16 cellular contexts compared by ENCODE assay signal in the genomic region with DNA sequence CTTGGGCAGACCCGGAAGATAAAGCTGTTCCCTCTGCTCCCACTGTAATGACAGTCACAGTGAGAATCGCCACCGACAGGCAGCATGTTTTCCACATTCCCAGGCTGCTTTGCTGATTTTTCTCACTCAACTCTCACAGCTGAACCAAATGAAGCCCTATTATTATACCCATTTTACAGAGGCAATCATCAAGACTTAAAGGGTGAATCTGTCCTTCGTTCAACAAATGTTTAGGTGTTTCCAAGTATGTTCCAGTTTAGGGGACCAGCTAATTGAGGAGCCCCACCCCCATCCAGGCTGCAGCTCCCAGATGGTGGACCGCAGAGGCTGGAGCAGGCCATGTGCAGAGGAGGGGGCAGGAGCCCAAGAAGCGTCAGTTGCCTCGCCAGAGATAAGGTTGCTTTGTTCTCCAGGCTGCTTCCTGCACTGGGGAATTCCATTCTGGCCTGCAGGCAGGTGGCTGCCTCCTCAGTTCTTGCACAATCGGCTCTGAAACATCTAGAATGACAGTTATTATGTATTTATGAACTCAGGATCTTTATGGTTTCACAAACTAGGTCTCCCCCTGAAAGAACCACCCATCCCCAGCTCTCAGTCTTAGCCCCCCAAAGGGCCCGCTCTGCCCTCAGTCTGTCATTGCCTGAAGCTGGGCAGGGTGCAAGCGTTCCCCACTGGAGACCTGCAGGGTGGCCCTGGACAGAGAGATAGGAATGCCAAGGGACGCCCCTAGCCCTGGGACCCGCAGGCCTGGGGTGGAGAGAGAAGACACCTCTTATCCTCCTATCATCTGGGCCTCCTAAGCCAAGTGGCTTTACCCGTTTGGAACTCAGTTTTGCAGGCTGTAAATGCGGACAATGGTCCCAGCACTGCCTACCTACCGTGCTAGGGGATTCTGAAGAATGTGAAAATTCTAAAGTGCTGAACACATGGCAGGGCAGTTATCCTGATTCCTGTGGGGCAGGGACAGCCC. TPM values are rescaled to one million over a fixed set of nuclear protein-coding genes. Genes with fewer than 3 reads are reported as not detected.
DNase-seq lines count a peak whose midpoint lies in the region; ATAC-seq, FAIRE-seq and TF ChIP-seq lines count a peak whose summit lies in the region.
"Had no signal": no experiment of that assay in that cellular context is flagged by ENCODE, and none has a peak within 500 bp of the region (broad histone marks: within the 10 kb centered on the region; RNA-seq: fewer than 3 reads in every experiment).

No MANE protein-coding gene starts in this region.

- in situ Hi-C loops in HepG2 (cut with HindIII; ENCODE audit: extremely low pct_ligation_motif_present, low pct_unique_long_range_greater_than_20kb), result no loop called here

- H3K79me2 ChIP-seq in HepG2 (ENCODE audit: insufficient read depth, low read length), result no peaks in the 10 kb centered on the region

- CTCF ChIA-PET in HepG2 (lab: Yijun Ruan, JAX; ENCODE audit: low intra/inter-chr PET ratio, low total read pairs), result no interaction called here

- no peak for TF ChIP-seq POLR2A in HepG2 (IDR thresholded peaks at IDR 0.05; ENCODE audit: insufficient read depth in 1 of 2, low read depth in 2 of 2, low read length in 2 of 2)

- H3K4me1 ChIP-seq in HepG2 (ENCODE audit: insufficient read depth, low read length), result no peaks in the 10 kb centered on the region
- H3K4me1 ChIP-seq: colonic mucosa had no signal

- DNase-seq in COLO829 (ENCODE audit: low spot score), result peak; percentile 17
- peak; percentile 3 for DNase-seq in M059J (ENCODE audit: low read depth)
- peak; percentile 47 for DNase-seq in dermis blood vessel endothelial cell
- DNase-seq in HepG2 (ENCODE audit: low spot score), result peak; percentile 38
- no peak for DNase-seq in globus pallidus (ENCODE audit: low spot score)
- DNase-seq in SIG-M5 (lab: John Stamatoyannopoulos, UW), result no peak
- DNase-seq: activated CD8-positive, alpha-beta memory T cell treated with anti-CD3 and anti-CD28 coated beads, Interleukin-2, amount 50 U/mL, for 4 hours; colonic mucosa; DMS79; GOT3; NCI-H82; nucleus accumbens; WERI-Rb-1 had no signal

- H2AFZ ChIP-seq in HepG2 (ENCODE audit: low read length), result no peak overlapping the region

- H3K27me3 ChIP-seq in HepG2 (ENCODE audit: control insufficient read depth in 1 of 2, insufficient read depth in 2 of 2, low read length in 2 of 2), result peaks cover 0 to 3% of the 10 kb centered on the region in 2 experiments; a peak in 1 of 5 replicates
- H3K27me3 ChIP-seq: colonic mucosa had no signal

- peak; percentile 30 for FAIRE-seq in HepG2 (lab: Jason Lieb, UNC)
- FAIRE-seq: GM12891 had no signal

- TF ChIP-seq EP300 in HepG2 (IDR thresholded peaks at IDR 0.05; ENCODE audit: low read depth in 2 of 2, low read length in 2 of 2), result no peak
- TF ChIP-seq EP300 in HepG2 (CRISPR knock-in tag; IDR thresholded peaks at IDR 0.05; ENCODE audit: borderline replicate concordance), result no peak

- no peak overlapping the region for H3K9ac ChIP-seq in HepG2 (ENCODE audit: insufficient read depth, low read depth, low read length)

- 47% methylated on average over 12 of the region's 15 CpGs for WGBS in HepG2 (ENCODE audit: low lambda C conversion rate)

- H3K27ac ChIP-seq in HepG2 (ENCODE audit: extremely low read length, insufficient read depth, low read length), result no peak overlapping the region
- H3K27ac ChIP-seq: colonic mucosa, WERI-Rb-1 had no signal

- BruUV-seq in HepG2 (replicated peaks; lab: Mats Ljungman, UMichigan), result no TSS peak

- H3K4me3 ChIP-seq in HepG2 (replicated peaks in 1 of 3; ENCODE audit: insufficient read depth in 1 of 3, low read depth in 2 of 3, low read length in 3 of 3), result no peak overlapping the region
- H3K4me3 ChIP-seq: colonic mucosa had no signal

- no peak for TF ChIP-seq RAD21 in HepG2 (CRISPR knock-in tag; IDR thresholded peaks at IDR 0.05)

- POLR2A ChIA-PET in HepG2 (lab: Yijun Ruan, JAX), result no interaction called here

- no peak overlapping the region for H3K4me2 ChIP-seq in HepG2 (ENCODE audit: low read depth, low read length)

- H3K36me3 ChIP-seq in HepG2 (replicated peaks in 1 of 2; ENCODE audit: control insufficient read depth in 1 of 2, insufficient read depth in 2 of 2, low read length in 2 of 2), result no peaks in the 10 kb centered on the region
- H3K36me3 ChIP-seq: colonic mucosa, WERI-Rb-1 had no signal

- no peaks in the 10 kb centered on the region for H3K9me3 ChIP-seq in HepG2 (ENCODE audit: low read length)
- H3K9me3 ChIP-seq: colonic mucosa had no signal

- ATAC-seq in HepG2 (peak; percentile 73), GM19452 (IDR thresholded peaks at IDR 0.05; ENCODE audit: unreplicated experiment) (no peak), GM21381 (IDR thresholded peaks at IDR 0.05; ENCODE audit: unreplicated experiment) (no peak)

- H4K20me1 ChIP-seq in HepG2 (ENCODE audit: insufficient read depth, low read length), result no peaks in the 10 kb centered on the region

- intact Hi-C loops in HepG2 (cut with micrococcal nuclease; ENCODE audit: unreplicated experiment), result no loop called here

- TF ChIP-seq CTCF in HepG2 (CRISPR knock-in tag; IDR thresholded peaks at IDR 0.05), result no peak

TF ChIP-seq in HepG2, 621 proteins besides CTCF, POLR2A, EP300 and RAD21 (continues in another document):
- peak; percentile 17; the same call in 1 of the 2 replicates for TF ChIP-seq ZMYM3 (CRISPR knock-in tag; IDR thresholded peaks at IDR 0.05)
- TF ChIP-seq SMYD3 (CRISPR knock-in tag; IDR thresholded peaks at IDR 0.05), result no peak
- TF ChIP-seq, protein P1, sequence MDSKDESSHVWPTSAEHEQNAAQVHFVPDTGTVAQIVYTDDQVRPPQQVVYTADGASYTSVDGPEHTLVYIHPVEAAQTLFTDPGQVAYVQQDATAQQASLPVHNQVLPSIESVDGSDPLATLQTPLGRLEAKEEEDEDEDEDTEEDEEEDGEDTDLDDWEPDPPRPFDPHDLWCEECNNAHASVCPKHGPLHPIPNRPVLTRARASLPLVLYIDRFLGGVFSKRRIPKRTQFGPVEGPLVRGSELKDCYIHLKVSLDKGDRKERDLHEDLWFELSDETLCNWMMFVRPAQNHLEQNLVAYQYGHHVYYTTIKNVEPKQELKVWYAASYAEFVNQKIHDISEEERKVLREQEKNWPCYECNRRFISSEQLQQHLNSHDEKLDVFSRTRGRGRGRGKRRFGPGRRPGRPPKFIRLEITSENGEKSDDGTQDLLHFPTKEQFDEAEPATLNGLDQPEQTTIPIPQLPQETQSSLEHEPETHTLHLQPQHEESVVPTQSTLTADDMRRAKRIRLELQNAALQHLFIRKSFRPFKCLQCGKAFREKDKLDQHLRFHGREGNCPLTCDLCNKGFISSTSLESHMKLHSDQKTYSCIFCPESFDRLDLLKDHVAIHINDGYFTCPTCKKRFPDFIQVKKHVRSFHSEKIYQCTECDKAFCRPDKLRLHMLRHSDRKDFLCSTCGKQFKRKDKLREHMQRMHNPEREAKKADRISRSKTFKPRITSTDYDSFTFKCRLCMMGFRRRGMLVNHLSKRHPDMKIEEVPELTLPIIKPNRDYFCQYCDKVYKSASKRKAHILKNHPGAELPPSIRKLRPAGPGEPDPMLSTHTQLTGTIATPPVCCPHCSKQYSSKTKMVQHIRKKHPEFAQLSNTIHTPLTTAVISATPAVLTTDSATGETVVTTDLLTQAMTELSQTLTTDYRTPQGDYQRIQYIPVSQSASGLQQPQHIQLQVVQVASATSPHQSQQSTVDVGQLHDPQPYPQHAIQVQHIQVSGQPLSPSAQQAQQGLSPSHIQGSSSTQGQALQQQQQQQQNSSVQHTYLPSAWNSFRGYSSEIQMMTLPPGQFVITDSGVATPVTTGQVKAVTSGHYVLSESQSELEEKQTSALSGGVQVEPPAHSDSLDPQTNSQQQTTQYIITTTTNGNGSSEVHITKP (CRISPR knock-in tag; IDR thresholded peaks at IDR 0.05; ENCODE audit: low read depth), result 0 out of 2 replicates have a peak, but pooled peaks have one; percentile 35
- TF ChIP-seq ZNF629 (CRISPR knock-in tag; conservative IDR thresholded peaks at IDR 0.05), result peak; percentile 78
- TF ChIP-seq CEBPB (IDR thresholded peaks at IDR 0.05; ENCODE audit: borderline replicate concordance, low read depth, low read length), result peak; percentile 90
- TF ChIP-seq HIVEP1 (CRISPR knock-in tag; IDR thresholded peaks at IDR 0.05), result no peak
- TF ChIP-seq CEBPG (CRISPR knock-in tag; IDR thresholded peaks at IDR 0.05), result peak; percentile 78
- 0 out of 2 replicates have a peak, but pooled peaks have one; percentile 46 for TF ChIP-seq RELA (CRISPR knock-in tag; IDR thresholded peaks at IDR 0.05)
- no peak for TF ChIP-seq ZNF605 (CRISPR knock-in tag; IDR thresholded peaks at IDR 0.05)

RNA-seq across cellular contexts. Expression of gene MYCN, which starts 49.1 kb away (rescaled TPM):
- not detected in 2 replicates for total RNA-seq in M059J (2014; rRNA removed; shearing (Covaris generic))
- total RNA-seq in dermis blood vessel endothelial cell (12.2 and 19.6 TPM in 2 replicates), HepG2 (2016; rRNA removed; fragmentation: Illumina TruSeq; extraction: Trizol) (not detected in 2 replicates)
- total RNA-seq in HepG2 (2016; cell fraction: cytosol; rRNA removed; fragmentation: Illumina TruSeq; extraction: Trizol; ENCODE audit: low read depth), result not detected in 2 replicates
- not detected in 2 replicates for total RNA-seq in HepG2 (2016; cell fraction: insoluble cytoplasmic fraction; rRNA removed; fragmentation: Illumina TruSeq; extraction: Trizol)
- not detected in 2 replicates for total RNA-seq in HepG2 (2016; cell fraction: membrane; rRNA removed; fragmentation: Illumina TruSeq; extraction: Trizol)
- total RNA-seq in HepG2 (2016; cell fraction: nucleus; rRNA removed; fragmentation: Illumina TruSeq; extraction: Trizol), result not detected in 2 replicates
- polyA plus RNA-seq in HepG2 (2011; rRNA removed), result not detected in 2 replicates
- not detected in 2 replicates for polyA plus RNA-seq in HepG2 (2011; cell fraction: cytosol; rRNA removed)
- not detected in 2 replicates for polyA plus RNA-seq in HepG2 (2011; cell fraction: nucleus; rRNA removed)
- polyA plus RNA-seq in HepG2 (2012), result not detected in 2 replicates
- not detected in 2 replicates for polyA plus RNA-seq in HepG2 (2016; cell fraction: cytosol; fragmentation: Illumina TruSeq; extraction: Trizol; ENCODE audit: low read depth)
- polyA plus RNA-seq in HepG2 (2016; cell fraction: insoluble cytoplasmic fraction; fragmentation: Illumina TruSeq; extraction: Trizol; ENCODE audit: low read depth), result not detected in 2 replicates
- not detected in 2 replicates for polyA plus RNA-seq in HepG2 (2016; cell fraction: membrane; fragmentation: Illumina TruSeq; extraction: Trizol; ENCODE audit: low read depth)
- polyA plus RNA-seq in HepG2 (2016; cell fraction: nucleus; fragmentation: Illumina TruSeq; extraction: Trizol; ENCODE audit: insufficient read depth, low read depth), result not detected in 2 replicates
- polyA minus RNA-seq in HepG2 (2011; rRNA and poly(A)+ RNA removed; ENCODE audit: low replicate concordance), result not detected in 2 replicates
- not detected in 2 replicates for polyA minus RNA-seq in HepG2 (2011; cell fraction: cytosol; rRNA and poly(A)+ RNA removed)
- not detected in 2 replicates for polyA minus RNA-seq in HepG2 (2011; cell fraction: nucleus; rRNA and poly(A)+ RNA removed)

Comparison
In these comparisons a context has a peak if more than half of its experiments do, and no peak if none do; other contexts are left out.
1. DNase-seq: peak in COLO829 (single experiment), M059J (single experiment), dermis blood vessel endothelial cell (single experiment) and HepG2 (single experiment); none in globus pallidus (single experiment) and SIG-M5 (single experiment).
2. RNA of gene MYCN, which starts 49.1 kb away (total RNA-seq): 12.2 to 19.6 TPM in dermis blood vessel endothelial cell; not detected in M059J and not detected in HepG2; every median in the first group is over 10 times any median in the second.